ENCODE assay signal across 7 cellular contexts in the genomic region with DNA sequence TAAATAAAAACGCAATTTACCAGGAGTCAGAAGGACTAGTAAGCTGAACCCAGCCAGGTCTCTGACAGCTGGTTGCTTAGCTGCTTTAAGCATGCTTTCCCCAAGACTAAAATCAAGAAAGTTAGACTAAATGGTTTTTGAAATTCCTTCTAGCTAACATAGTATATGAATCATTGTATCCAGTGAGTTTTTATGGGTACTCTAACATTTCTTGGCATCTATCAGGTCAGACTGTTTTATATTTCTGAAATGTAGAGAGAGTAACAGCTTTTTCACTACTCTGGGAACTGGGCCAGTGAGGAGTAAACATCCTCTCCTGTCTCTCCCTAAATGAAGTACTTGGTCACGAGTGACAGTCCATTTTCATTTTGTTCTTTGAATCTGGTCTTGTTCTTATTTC. TPM values are rescaled to one million over a fixed set of nuclear protein-coding genes. Genes with fewer than 3 reads are reported as not detected.
DNase-seq lines count a peak whose midpoint lies in the region; ATAC-seq and TF ChIP-seq lines count a peak whose summit lies in the region.

No MANE protein-coding gene starts in this region.

- peaks cover 10% of the 10 kb centered on the region for H3K9me3 Mint-ChIP-seq in activated T-helper 17 cell treated with anti-CD3 and anti-CD28 coated beads, Interleukin-2, amount 50 U/mL, for 72 hours

- TF ChIP-seq CTCF in adrenal gland (IDR thresholded peaks at IDR 0.05) (no peak), tibial artery (IDR thresholded peaks at IDR 0.05) (no peak)

- no peak overlapping the region for H3K27ac Mint-ChIP-seq in activated T-helper 17 cell treated with anti-CD3 and anti-CD28 coated beads, Interleukin-2, amount 50 U/mL, for 72 hours

- DNase-seq in adrenal gland (peak in 6 of 7 donors; percentile 43 to 70 (median 54)), hepatic stellate cell (ENCODE audit: low spot score) (peak; percentile 61), tibial artery (no peak), T-helper 1 cell (no peak), NCI-H524 treated with DMSO at 0.1 percent for 48 hours (lab: John Stamatoyannopoulos, UW) (no peak)

- no peak overlapping the region for H3K4me3 Mint-ChIP-seq in activated T-helper 17 cell treated with anti-CD3 and anti-CD28 coated beads, Interleukin-2, amount 50 U/mL, for 72 hours

- H3K27me3 ChIP-seq in HUES48 (ENCODE audit: control insufficient read depth, insufficient read depth, low read length), result no peaks in the 10 kb centered on the region
- H3K27me3 ChIP-seq in adrenal gland, result no peaks in the 10 kb centered on the region
- no peaks in the 10 kb centered on the region for H3K27me3 ChIP-seq in tibial artery

- ATAC-seq in activated T-helper 17 cell treated with anti-CD3 and anti-CD28 coated beads, Interleukin-2, amount 50 U/mL, for 72 hours (replicated peaks), result no peak

- intact Hi-C loops in adrenal gland (cut with DNase I), result no loop called here
- intact Hi-C loops in tibial artery (cut with DNase I; ENCODE audit: low total_unique reads), result no loop called here

- peaks cover 11% of the 10 kb centered on the region for H3K4me1 Mint-ChIP-seq in activated T-helper 17 cell treated with anti-CD3 and anti-CD28 coated beads, Interleukin-2, amount 50 U/mL, for 72 hours

- H3K9me3 ChIP-seq in HUES48 (ENCODE audit: control insufficient read depth, insufficient read depth, low read length) (no peaks in the 10 kb centered on the region), adrenal gland (replicated peaks in 1 of 3) (peaks cover 0 to 7% (median 0%) of the 10 kb centered on the region in 3 donors), tibial artery (peaks cover 5 to 13% (median 11%) of the 10 kb centered on the region in 3 donors)

- H3K4me3 ChIP-seq in HUES48 (ENCODE audit: low read depth, low read length), result no peak overlapping the region
- H3K4me3 ChIP-seq in adrenal gland, result no peak overlapping the region
- peak overlapping the region in 1 of 2 donors; percentile 1 for H3K4me3 ChIP-seq in tibial artery

- H3K4me1 ChIP-seq in HUES48 (ENCODE audit: control insufficient read depth, insufficient read depth, low read length) (peaks cover 18% of the 10 kb centered on the region), adrenal gland (replicated peaks in 1 of 2) (peaks cover 18 to 38% of the 10 kb centered on the region in 2 donors), tibial artery (peaks cover 0 to 35% (median 15%) of the 10 kb centered on the region in 4 donors)

- peaks cover 42% of the 10 kb centered on the region for H3K36me3 Mint-ChIP-seq in activated T-helper 17 cell treated with anti-CD3 and anti-CD28 coated beads, Interleukin-2, amount 50 U/mL, for 72 hours (ENCODE audit: low read depth)

- WGBS in adrenal gland, 4 donors, result 16 to 23% (median 19%) methylated on average over 2 of the region's 2 CpGs

- no peak for TF ChIP-seq POLR2A in adrenal gland (IDR thresholded peaks at IDR 0.05)

- peak overlapping the region; percentile 2 for H3K27ac ChIP-seq in HUES48 (ENCODE audit: low read depth, low read length)
- peak overlapping the region in 3 of 5 donors; percentile 23 to 61 (median 61) for H3K27ac ChIP-seq in adrenal gland
- H3K27ac ChIP-seq in tibial artery, result peak overlapping the region; percentile 37 to 59

- no peaks in the 10 kb centered on the region for H3K27me3 Mint-ChIP-seq in activated T-helper 17 cell treated with anti-CD3 and anti-CD28 coated beads, Interleukin-2, amount 50 U/mL, for 72 hours

- H3K36me3 ChIP-seq in HUES48 (ENCODE audit: control insufficient read depth, insufficient read depth, low read length) (no peaks in the 10 kb centered on the region; the same call in 1 of the 2 replicates), adrenal gland (replicated peaks in 1 of 2) (no peaks in the 10 kb centered on the region), tibial artery (no peaks in the 10 kb centered on the region)

- no peak overlapping the region for H3K9ac ChIP-seq in HUES48 (ENCODE audit: low read depth, low read length)

RNA-seq across cellular contexts. Expression of a gene that starts 47.4 kb away (rescaled TPM):
- 10 to 100 TPM; 20.4 to 49.4 (median 42.7) TPM for total RNA-seq in adrenal gland
- 10 to 100 TPM; 10.9 to 28.8 (median 13.2) TPM for polyA plus RNA-seq in adrenal gland
- 10 to 100 TPM; 23.7 to 24.1 TPM for total RNA-seq in activated T-helper 17 cell treated with anti-CD3 and anti-CD28 coated beads, Interleukin-2, amount 50 U/mL, for 72 hours

Comparison
In these comparisons a context has a peak if more than half of its experiments do, and no peak if none do; other contexts are left out.
1. H3K27ac ChIP-seq: peak in every context shown above with its lines; median percentile 61 in adrenal gland; 48 in tibial artery; 2 in HUES48.
2. DNase-seq: peak in adrenal gland (6 of 7) and hepatic stellate cell (single experiment); none in tibial artery (0 of 2), T-helper 1 cell (0 of 5) and NCI-H524 treated with DMSO at 0.1 percent for 48 hours (single experiment).